20 cellular contexts compared by ENCODE assay signal in genomic region chr10:1870491-1870890, GRCh38.
"Had no signal": no experiment of that assay in that cellular context is flagged by ENCODE, and none has a peak within 500 bp of the region (broad histone marks: within the 10 kb centered on the region; RNA-seq: fewer than 3 reads in every experiment).

No MANE protein-coding gene starts in this region.

- DNase-seq: IMR-90, Karpas-422, KG1, MG63, NCI-H1105, NCI-H1417, NCI-H1436 treated with DMSO at 0.1 percent for 48 hours, NCI-H1694, NCI-H187 treated with DMSO at 0.1 percent for 48 hours, NCI-H2029 treated with DMSO at 0.1 percent for 48 hours, NCI-H2171 treated with DMSO at 0.1 percent for 48 hours, NCI-H345, NCI-H446 treated with DMSO at 0.1 percent for 48 hours, NCI-H510A treated with DMSO at 0.1 percent for 48 hours, NCI-H526, NCI-H82, Right ventricle myocardium superior, RPMI8226, SIG-M5 had no signal

- ATAC-seq: HepG2 had no signal
